ENCODE assay signal across 12 cellular contexts in the genomic region with DNA sequence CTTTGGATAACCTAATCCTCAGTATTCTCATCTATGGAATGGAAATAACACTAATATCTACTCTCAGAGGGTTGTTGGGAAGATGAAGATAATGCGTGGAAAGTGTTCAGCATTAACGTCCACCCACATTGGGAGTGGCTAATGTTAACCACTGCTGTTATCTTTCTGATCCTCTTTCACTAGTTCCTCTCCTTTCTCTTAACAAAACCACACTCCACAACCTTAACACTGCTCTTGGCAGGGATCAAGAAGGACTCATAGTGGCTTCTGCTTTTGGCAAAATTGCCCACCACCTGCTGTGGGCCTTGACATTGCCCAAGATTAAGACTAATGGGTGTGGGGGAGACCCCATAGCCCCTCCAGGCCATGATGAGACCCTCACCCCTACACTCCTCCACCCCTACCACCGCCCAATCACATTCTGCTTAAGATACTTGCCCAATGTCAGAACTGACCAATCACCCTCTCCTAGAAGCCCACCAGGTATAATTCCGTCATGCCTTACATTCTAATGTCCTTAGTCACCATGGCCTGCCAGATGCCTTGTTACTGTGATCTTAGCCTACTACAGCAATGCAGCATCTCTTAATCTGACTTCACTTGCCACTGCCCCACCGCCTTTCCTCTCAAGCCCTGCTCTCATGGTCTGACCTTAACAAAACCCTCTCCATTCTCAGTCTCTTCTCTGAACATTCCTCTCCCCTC. TPM values are rescaled to one million over a fixed set of nuclear protein-coding genes. Genes with fewer than 3 reads are reported as not detected.
DNase-seq lines count a peak whose midpoint lies in the region; ATAC-seq and TF ChIP-seq lines count a peak whose summit lies in the region.
"Had no signal": no experiment of that assay in that cellular context is flagged by ENCODE, and none has a peak within 500 bp of the region (broad histone marks: within the 10 kb centered on the region; RNA-seq: fewer than 3 reads in every experiment).

No MANE protein-coding gene starts in this region.

- H3K27ac Mint-ChIP-seq in HFFc6 = peak overlapping the region; percentile 39
- peak overlapping the region; percentile 72 for H3K27ac Mint-ChIP-seq in chondrocyte (ENCODE audit: unreplicated experiment)
- H3K27ac Mint-ChIP-seq in neural crest cell (ENCODE audit: unreplicated experiment) = no peak overlapping the region

- H3K4me3 Mint-ChIP-seq in HFFc6 (peak overlapping the region; percentile 40), chondrocyte (ENCODE audit: unreplicated experiment) (no peak overlapping the region), neural crest cell (peak overlapping the region; percentile 6)
- H3K4me3 Mint-ChIP-seq: naive B cell had no signal

- intact Hi-C loops in PC-9 (cut with micrococcal nuclease; ENCODE audit: unreplicated experiment) = loop anchor here (2.0 kb wide), 3 partner anchors 27 to 85 kb away; partner anchors contain the start of gene DHCR24

- H3K4me1 ChIP-seq in PC-9 (replicated peaks; ENCODE audit: insufficient read depth) = peaks cover 91% of the 10 kb centered on the region
- H3K4me1 ChIP-seq: SJSA1 had no signal

- H3K36me3 ChIP-seq in PC-9 (ENCODE audit: low read depth) = peaks cover 38% of the 10 kb centered on the region

- H3F3A ChIP-seq in PC-9 (ENCODE audit: insufficient read depth, low read depth) = peaks cover 77% of the 10 kb centered on the region

- ATAC-seq in GM21447 (IDR thresholded peaks at IDR 0.05; ENCODE audit: unreplicated experiment) = no peak
- no peak for ATAC-seq in GM21528 (IDR thresholded peaks at IDR 0.05; ENCODE audit: low FRiP score, unreplicated experiment)

- DNase-seq in HFFc6 (no peak), PC-9 (peak in 1 of 2 experiments; percentile 21), chondrocyte (ENCODE audit: low spot score) (no peak), neural crest cell (ENCODE audit: low read depth, low spot score) (no peak), activated gamma-delta T cell (lab: John Stamatoyannopoulos, UW) (no peak)
- DNase-seq: activated CD4-positive, alpha-beta T cell treated with anti-CD3 and anti-CD28 coated beads, Interleukin-2, amount 50 U/mL, for 1 hour; naive B cell; NCI-H187; NCI-H69 had no signal

- CTCF ChIA-PET in PC-9 (lab: Charles Lee) = no interaction called here

- BruUV-seq in PC-9 (replicated peaks; lab: Mats Ljungman, UMichigan) = no TSS peak

- no peak overlapping the region for H2AFZ ChIP-seq in PC-9

- POLR2A ChIA-PET in PC-9 (lab: Charles Lee; ENCODE audit: unreplicated experiment) = no interaction called here

- H3K9me2 ChIP-seq in PC-9 (ENCODE audit: insufficient read depth) = no peaks in the 10 kb centered on the region

- peaks cover 51% of the 10 kb centered on the region for H3K79me2 ChIP-seq in PC-9 (ENCODE audit: low read depth)

- no peak for TF ChIP-seq CTCF in HFFc6 (IDR thresholded peaks at IDR 0.05)
- TF ChIP-seq CTCF in PC-9 (conservative IDR thresholded peaks at IDR 0.05) = no peak
- no peak for TF ChIP-seq CTCF in chondrocyte (IDR thresholded peaks at IDR 0.05)
- TF ChIP-seq CTCF in neural crest cell (conservative IDR thresholded peaks at IDR 0.05) = no peak

- H3K9me3 Mint-ChIP-seq in HFFc6 (no peaks in the 10 kb centered on the region), chondrocyte (ENCODE audit: low read depth) (no peaks in the 10 kb centered on the region), neural crest cell (no peaks in the 10 kb centered on the region)
- H3K9me3 Mint-ChIP-seq: naive B cell had no signal

- no peaks in the 10 kb centered on the region for H3K9me3 ChIP-seq in PC-9 (ENCODE audit: insufficient read depth, low read depth)
- H3K9me3 ChIP-seq: SJSA1 had no signal

- H3K4me1 Mint-ChIP-seq in HFFc6 (ENCODE audit: low read depth) = peaks cover 75% of the 10 kb centered on the region
- peaks cover 34% of the 10 kb centered on the region for H3K4me1 Mint-ChIP-seq in chondrocyte (ENCODE audit: low read depth)
- peaks cover 50% of the 10 kb centered on the region for H3K4me1 Mint-ChIP-seq in neural crest cell

- H3K27ac ChIP-seq in PC-9 = peak overlapping the region; percentile 88
- H3K27ac ChIP-seq: SJSA1 had no signal

- no peaks in the 10 kb centered on the region for H4K20me1 ChIP-seq in PC-9 (ENCODE audit: insufficient read depth)

- H3K36me3 Mint-ChIP-seq in HFFc6 (ENCODE audit: low read depth) (peaks cover 44% of the 10 kb centered on the region), chondrocyte (ENCODE audit: low read depth) (peaks cover 31% of the 10 kb centered on the region), neural crest cell (ENCODE audit: low read depth) (peaks cover 44% of the 10 kb centered on the region)

- H3K4me2 ChIP-seq in PC-9 = peak overlapping the region; percentile 65

- H3K27me3 Mint-ChIP-seq in HFFc6 (ENCODE audit: insufficient read depth) = peaks cover 7% of the 10 kb centered on the region
- H3K27me3 Mint-ChIP-seq in chondrocyte (ENCODE audit: low read depth) = no peaks in the 10 kb centered on the region
- H3K27me3 Mint-ChIP-seq in neural crest cell (ENCODE audit: low read depth) = no peaks in the 10 kb centered on the region
- H3K27me3 Mint-ChIP-seq: naive B cell had no signal

- no peak overlapping the region for H3K4me3 ChIP-seq in PC-9
- H3K4me3 ChIP-seq: SJSA1 had no signal

- H3K27me3 ChIP-seq in PC-9 (ENCODE audit: insufficient read depth, low read depth) = no peaks in the 10 kb centered on the region
- H3K27me3 ChIP-seq: SJSA1 had no signal

RNA-seq across cellular contexts. Expression of gene DHCR24, which starts 27.2 kb away (rescaled TPM):
- total RNA-seq in HFFc6 (2021; fragmentation: NEBNext Ultra II Directional; extraction: Animal tissue kit (Norgen Biotek cat#: 25700)) = 10 to 100 TPM; 39.3 to 88.4 (median 74.8) TPM
- 195 and 369 TPM in 2 replicates for total RNA-seq in PC-9 (2021)
- total RNA-seq in chondrocyte = 120 to 129 TPM (median 124 TPM) in 3 replicates
- total RNA-seq in neural crest cell = 396 and 417 TPM in 2 replicates

RNA-seq across cellular contexts. Expression of gene TTC22, which starts 58.7 kb away (rescaled TPM):
- total RNA-seq in HFFc6 (2021; fragmentation: NEBNext Ultra II Directional; extraction: Animal tissue kit (Norgen Biotek cat#: 25700)) = not detected
- total RNA-seq in PC-9 (2021) (24.1 and 26.3 TPM in 2 replicates), chondrocyte (not detected in 3 replicates), neural crest cell (not detected in 2 replicates)
- total RNA-seq: SJSA1 had no signal

Comparison
In these comparisons a context has a peak if more than half of its experiments do, and no peak if none do; other contexts are left out.
1. RNA of gene TTC22, which starts 58.7 kb away (total RNA-seq): 24.1 to 26.3 TPM in PC-9; not detected in HFFc6, not detected in chondrocyte and not detected in neural crest cell; every median in the first group is over 10 times any median in the second.